Comparison of ENCODE assay signal across 9 cellular contexts in genomic region chr1:34885405-34886247, GRCh38. TPM values are rescaled to one million over a fixed set of nuclear protein-coding genes. Genes with fewer than 3 reads are reported as not detected.
A peak's percentile ranks its signal among the peaks of the same experiment; 100 is the strongest.
DNase-seq lines count a peak whose midpoint lies in the region; ATAC-seq and TF ChIP-seq lines count a peak whose summit lies in the region.
"Had no signal": no experiment of that assay in that cellular context is flagged by ENCODE, and none has a peak within 500 bp of the region (broad histone marks: within the 10 kb centered on the region; RNA-seq: fewer than 3 reads in every experiment).

No MANE protein-coding gene starts in this region.

- H3K4me1 Mint-ChIP-seq in activated CD8-positive, alpha-beta T cell treated with anti-CD3 and anti-CD28 coated beads, Interleukin-2, amount 10 ng/mL, durations not matched to agents 7 days and 5 days (ENCODE audit: low read depth), result peaks cover 4% of the 10 kb centered on the region

- H3K27me3 ChIP-seq in ovary (no peaks in the 10 kb centered on the region), uterus (peaks cover 6 to 9% of the 10 kb centered on the region in 2 donors)

- TF ChIP-seq CTCF in GM10248 (IDR thresholded peaks at IDR 0.05; ENCODE audit: control extremely low read depth, extremely low read depth, low read depth, missing control alignments) (no peak), ovary (IDR thresholded peaks at IDR 0.05) (no peak), uterus (IDR thresholded peaks at IDR 0.05) (no peak)

- intact Hi-C loops in ovary (cut with DNase I) (no loop called here), uterus (cut with DNase I; ENCODE audit: low total_unique reads) (no loop called here)

- H3K4me3 ChIP-seq in ovary (peak overlapping the region; percentile 18), uterus (peak overlapping the region; percentile 16 to 22)

- WGBS in ovary, 3 donors, result 2 to 3% (median 3%) methylated on average over 25 to 80 of the region's 80 CpGs

- H3K9me3 Mint-ChIP-seq in activated CD8-positive, alpha-beta T cell treated with anti-CD3 and anti-CD28 coated beads, Interleukin-2, amount 10 ng/mL, durations not matched to agents 7 days and 5 days (ENCODE audit: insufficient read depth), result no peaks in the 10 kb centered on the region

- peak overlapping the region; percentile 62 for H3K4me3 Mint-ChIP-seq in activated CD8-positive, alpha-beta T cell treated with anti-CD3 and anti-CD28 coated beads, Interleukin-2, amount 10 ng/mL, durations not matched to agents 7 days and 5 days

- H3K4me1 ChIP-seq in ovary (ENCODE audit: insufficient read depth), result no peaks in the 10 kb centered on the region
- H3K4me1 ChIP-seq in uterus, result peaks cover 0 to 5% of the 10 kb centered on the region in 2 donors

- POLR2A ChIA-PET in GM10248 (lab: Yijun Ruan, JAX), result no interaction called here
- POLR2A ChIA-PET in activated CD8-positive, alpha-beta T cell treated with anti-CD3 and anti-CD28 coated beads, Interleukin-2, amount 10 ng/mL, durations not matched to agents 7 days and 5 days (lab: Charles Lee), result interaction anchor here (1.3 to 1.9 kb wide), 2 partner anchors 19 to 26 kb away, joined by 3 to 8 read pairs; partner anchors contain the start of gene SMIM12

- H3K27me3 Mint-ChIP-seq in activated CD8-positive, alpha-beta T cell treated with anti-CD3 and anti-CD28 coated beads, Interleukin-2, amount 10 ng/mL, durations not matched to agents 7 days and 5 days (ENCODE audit: low read depth), result peaks cover 43% of the 10 kb centered on the region

- H3K9me3 ChIP-seq in ovary (no peaks in the 10 kb centered on the region), uterus (no peaks in the 10 kb centered on the region)
- H3K9me3 ChIP-seq: neutrophil had no signal

- H3K36me3 ChIP-seq in ovary, result no peaks in the 10 kb centered on the region
- no peaks in the 10 kb centered on the region for H3K36me3 ChIP-seq in uterus
- H3K36me3 ChIP-seq: neutrophil had no signal

- DNase-seq in GM10248 (ENCODE audit: extremely low spot score) (peak; percentile 56), ovary (peak in 2 of 5 donors; percentile 54 to 57), uterus (peak in 1 of 2 donors; percentile 32), NCI-H1930 (lab: John Stamatoyannopoulos, UW) (no peak)
- DNase-seq in activated CD8-positive, alpha-beta T cell treated with anti-CD3 and anti-CD28 coated beads, Interleukin-2, amount 10 ng/mL, durations not matched to agents 7 days and 5 days, result peak; percentile 59
- no peak for DNase-seq in NK-92 treated with Interleukin-12 subunit alpha and Interleukin-12 subunit beta, amount 100 ng/mL, for 24 hours (lab: John Stamatoyannopoulos, UW)

- H3K27ac ChIP-seq in ovary (no peak overlapping the region), uterus (no peak overlapping the region)
- H3K27ac ChIP-seq: neutrophil had no signal

- ATAC-seq in activated CD8-positive, alpha-beta T cell treated with anti-CD3 and anti-CD28 coated beads, Interleukin-2, amount 10 ng/mL, durations not matched to agents 7 days and 5 days, result peak; percentile 92
- peak; percentile 61 for ATAC-seq in esophagus mucosa
- ATAC-seq in HG03342 (IDR thresholded peaks at IDR 0.05; ENCODE audit: unreplicated experiment), result no peak

- H3K27ac Mint-ChIP-seq in activated CD8-positive, alpha-beta T cell treated with anti-CD3 and anti-CD28 coated beads, Interleukin-2, amount 10 ng/mL, durations not matched to agents 7 days and 5 days, result no peak overlapping the region

- CTCF ChIA-PET in GM10248 (lab: Yijun Ruan, JAX), result interaction anchor here (0.7 to 4.1 kb wide), 5 partner anchors 9 to 42 kb away, joined by 3 to 23 read pairs (median 3); partner anchors contain the start of gene SMIM12
- CTCF ChIA-PET in activated CD8-positive, alpha-beta T cell treated with anti-CD3 and anti-CD28 coated beads, Interleukin-2, amount 10 ng/mL, durations not matched to agents 7 days and 5 days (lab: Charles Lee), result interaction anchor here (1.6 to 1.7 kb wide), 2 partner anchors 19 to 33 kb away, joined by 5 to 10 read pairs; no protein-coding TSS in a partner anchor

- no peak for TF ChIP-seq POLR2A in ovary (IDR thresholded peaks at IDR 0.05)
- TF ChIP-seq POLR2A in uterus (IDR thresholded peaks at IDR 0.05), result no peak

- TF ChIP-seq EP300 in ovary (IDR thresholded peaks at IDR 0.05), result no peak

- no peaks in the 10 kb centered on the region for H3K36me3 Mint-ChIP-seq in activated CD8-positive, alpha-beta T cell treated with anti-CD3 and anti-CD28 coated beads, Interleukin-2, amount 10 ng/mL, durations not matched to agents 7 days and 5 days (ENCODE audit: low read depth)

RNA-seq across cellular contexts. Expression of gene SMIM12, which starts 26.1 kb away (rescaled TPM):
- 10 to 100 TPM; 50.4 to 52.2 TPM for total RNA-seq in activated CD8-positive, alpha-beta T cell treated with anti-CD3 and anti-CD28 coated beads, Interleukin-2, amount 10 ng/mL, durations not matched to agents 7 days and 5 days
- 40.4 TPM for total RNA-seq in esophagus mucosa
- 10 to 100 TPM; 15.4 to 32.3 (median 24.4) TPM for total RNA-seq in ovary
- 10 to 100 TPM; 18.4 to 28.1 TPM for polyA plus RNA-seq in ovary
- total RNA-seq in uterus, result 10 to 100 TPM; 11.8 to 31.2 (median 19.4) TPM

RNA-seq across cellular contexts. Expression of gene DLGAP3, which starts 43.8 kb away (rescaled TPM):
- total RNA-seq in activated CD8-positive, alpha-beta T cell treated with anti-CD3 and anti-CD28 coated beads, Interleukin-2, amount 10 ng/mL, durations not matched to agents 7 days and 5 days, result under 1 TPM; 0.29 to 0.39 TPM
- total RNA-seq in esophagus mucosa, result 0.28 TPM
- under 1 TPM; 0.11 to 0.62 (median 0.20) TPM for total RNA-seq in ovary
- under 1 TPM; 0.05 to 0.10 TPM for polyA plus RNA-seq in ovary
- total RNA-seq in uterus, result under 1 TPM in 1 of 4 donors, not detected in 3; 0.14 TPM

Comparison
In these comparisons a context has a peak if more than half of its experiments do, and no peak if none do; other contexts are left out.
1. DNase-seq: peak in GM10248 (single experiment) and activated CD8-positive, alpha-beta T cell treated with anti-CD3 and anti-CD28 coated beads, Interleukin-2, amount 10 ng/mL, durations not matched to agents 7 days and 5 days (single experiment); none in NCI-H1930 (0 of 2) and NK-92 treated with Interleukin-12 subunit alpha and Interleukin-12 subunit beta, amount 100 ng/mL, for 24 hours (single experiment).